Comparison of ENCODE assay signal across 24 cellular contexts in genomic region chr9:136078025-136078424, GRCh38.
"Had no signal": no experiment of that assay in that cellular context is flagged by ENCODE, and none has a peak within 500 bp of the region (broad histone marks: within the 10 kb centered on the region; RNA-seq: fewer than 3 reads in every experiment).

No MANE protein-coding gene starts in this region.

- H3K36me3 ChIP-seq: cardiac muscle cell had no signal

- H3K27me3 Mint-ChIP-seq: activated naive CD8-positive, alpha-beta T cell treated with anti-CD3 and anti-CD28 coated beads, Interleukin-2, amount 50 U/mL, for 24 hours; dendritic cell treated with granulocyte-macrophage colony-stimulating factor and Interleukin-4, amounts not matched to agents 40 ng/mL and 50 ng/mL, for 4 days; natural killer cell treated with Interleukin-12 subunit alpha and Interleukin-12 subunit beta and Interleukin-15 and Interleukin-18, amount 100 ng/mL, for 72 hours had no signal

- H3K36me3 Mint-ChIP-seq: natural killer cell treated with Interleukin-12 subunit alpha and Interleukin-12 subunit beta and Interleukin-15 and Interleukin-18, amount 100 ng/mL, for 72 hours had no signal

- H3K9me3 ChIP-seq: body of pancreas, left ventricle myocardium inferior, thyroid gland had no signal

- H3K4me1 ChIP-seq: foreskin keratinocyte had no signal

- H3K27ac ChIP-seq: body of pancreas, cardiac muscle cell, foreskin keratinocyte, hepatocyte, parathyroid adenoma, thyroid gland had no signal

- H3K9me3 Mint-ChIP-seq: activated naive CD8-positive, alpha-beta T cell treated with anti-CD3 and anti-CD28 coated beads, Interleukin-2, amount 50 U/mL, for 24 hours; activated T-helper 1 cell treated with anti-CD3 and anti-CD28 coated beads, Interleukin-12 subunit alpha, Interleukin-12 subunit beta, Interleukin-2, Interleukin-4 antibody, amounts not matched to agents 30 ng/mL and 10 ng/mL and 1 ng/mL, durations not matched to agents 14 hours and 24 hours and 36 hours; dendritic cell treated with granulocyte-macrophage colony-stimulating factor and Interleukin-4, amounts not matched to agents 40 ng/mL and 50 ng/mL, for 4 days; mesothelial cell of epicardium; natural killer cell treated with Interleukin-12 subunit alpha and Interleukin-12 subunit beta and Interleukin-15 and Interleukin-18, amount 100 ng/mL, for 72 hours had no signal

- DNase-seq: activated CD4-positive, alpha-beta T cell treated with anti-CD3 and anti-CD28 coated beads for 1 hour; activated CD4-positive, alpha-beta T cell treated with anti-CD3 and anti-CD28 coated beads, Interleukin-2, amount 50 U/mL, for 1 hour; activated CD8-positive, alpha-beta T cell treated with anti-CD3 and anti-CD28 coated beads, Interleukin-2, amount 10 ng/mL, durations not matched to agents 7 days and 5 days; activated gamma-delta T cell; activated naive CD8-positive, alpha-beta T cell treated with anti-CD3 and anti-CD28 coated beads, Interleukin-2, amount 50 U/mL, for 24 hours; body of pancreas; effector CD4-positive, alpha-beta T cell; erythroblast; foreskin keratinocyte; left ventricle myocardium inferior; mammary epithelial cell; stimulated activated CD4-positive, alpha-beta T cell treated with anti-CD3 and anti-CD28 coated beads, Interleukin-2, amount 100 ng/mL, for 48 hours; stimulated activated naive CD4-positive, alpha-beta T cell; T-helper 9 cell; thyroid gland had no signal

- H3K27ac Mint-ChIP-seq: activated CD8-positive, alpha-beta T cell treated with anti-CD3 and anti-CD28 coated beads, Interleukin-2, amount 10 ng/mL, durations not matched to agents 7 days and 5 days; activated T-helper 1 cell treated with anti-CD3 and anti-CD28 coated beads, Interleukin-12 subunit alpha, Interleukin-12 subunit beta, Interleukin-2, Interleukin-4 antibody, amounts not matched to agents 30 ng/mL and 10 ng/mL and 1 ng/mL, durations not matched to agents 14 hours and 24 hours and 36 hours; natural killer cell treated with Interleukin-12 subunit alpha and Interleukin-12 subunit beta and Interleukin-15 and Interleukin-18, amount 100 ng/mL, for 72 hours had no signal

- H3K27me3 ChIP-seq: body of pancreas, cardiac muscle cell, foreskin keratinocyte, hepatocyte, thyroid gland had no signal

- H3K4me3 Mint-ChIP-seq: activated CD8-positive, alpha-beta T cell treated with anti-CD3 and anti-CD28 coated beads, Interleukin-2, amount 10 ng/mL, durations not matched to agents 7 days and 5 days; activated naive CD8-positive, alpha-beta T cell treated with anti-CD3 and anti-CD28 coated beads, Interleukin-2, amount 50 U/mL, for 24 hours; activated T-helper 1 cell treated with anti-CD3 and anti-CD28 coated beads, Interleukin-12 subunit alpha, Interleukin-12 subunit beta, Interleukin-2, Interleukin-4 antibody, amounts not matched to agents 30 ng/mL and 10 ng/mL and 1 ng/mL, durations not matched to agents 14 hours and 24 hours and 36 hours; mesothelial cell of epicardium; natural killer cell treated with Interleukin-12 subunit alpha and Interleukin-12 subunit beta and Interleukin-15 and Interleukin-18, amount 100 ng/mL, for 72 hours had no signal

- H3K4me3 ChIP-seq: body of pancreas, cardiac muscle cell, hepatocyte, left ventricle myocardium inferior, smooth muscle cell, thyroid gland had no signal

- ATAC-seq: activated CD8-positive, alpha-beta T cell treated with anti-CD3 and anti-CD28 coated beads, Interleukin-2, amount 10 ng/mL, durations not matched to agents 7 days and 5 days; activated naive CD8-positive, alpha-beta T cell treated with anti-CD3 and anti-CD28 coated beads, Interleukin-2, amount 50 U/mL, for 24 hours; body of pancreas; foreskin keratinocyte; natural killer cell treated with Interleukin-12 subunit alpha and Interleukin-12 subunit beta and Interleukin-15 and Interleukin-18, amount 100 ng/mL, for 72 hours; sciatic nerve had no signal
